In the genomic region with DNA sequence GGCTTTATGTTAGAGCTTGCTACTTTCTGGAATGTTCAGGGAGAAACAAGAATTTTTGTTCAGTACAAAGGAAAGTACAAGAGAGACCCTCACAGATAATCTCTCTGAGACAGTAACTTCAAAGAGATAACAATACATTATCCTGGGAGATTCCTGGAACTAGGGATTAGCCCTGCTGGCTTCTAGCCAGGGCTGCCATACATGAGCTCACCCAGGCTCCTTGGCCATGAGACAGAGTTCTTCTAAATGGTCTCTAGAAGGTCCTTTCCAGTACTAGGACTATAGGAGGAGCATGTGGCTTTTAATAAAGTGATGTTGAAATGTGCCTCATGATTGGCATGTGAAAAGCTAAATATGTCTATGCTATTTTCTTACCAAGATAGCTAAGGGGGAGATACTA, we compare ENCODE assay signal across 24 cellular contexts.
"Had no signal": no experiment of that assay in that cellular context is flagged by ENCODE, and none has a peak within 500 bp of the region (broad histone marks: within the 10 kb centered on the region; RNA-seq: fewer than 3 reads in every experiment).

No MANE protein-coding gene starts in this region.

- H3K36me3 ChIP-seq: right lobe of liver, transverse colon had no signal

- FAIRE-seq: endometrium, frontal cortex, TTC549 had no signal

- H3K27ac ChIP-seq: body of pancreas, right lobe of liver, skin epidermis had no signal

- H3K4me1 ChIP-seq: body of pancreas, right lobe of liver had no signal

- H3K4me3 ChIP-seq: body of pancreas, right lobe of liver, skin epidermis, transverse colon had no signal

- H3K4me1 Mint-ChIP-seq: stimulated activated effector memory CD8-positive, alpha-beta T cell treated with anti-CD3 and anti-CD28 coated beads, Interleukin-12 subunit alpha, Interleukin-12 subunit beta, amount 100 ng/mL, for 72 hours had no signal

- ATAC-seq: activated CD8-positive, alpha-beta T cell treated with anti-CD3 and anti-CD28 coated beads, Interleukin-2, amount 10 ng/mL, durations not matched to agents 7 days and 5 days; activated naive CD8-positive, alpha-beta T cell treated with anti-CD3 and anti-CD28 coated beads, Interleukin-2, amount 50 U/mL, for 24 hours; body of pancreas; left cardiac atrium; right lobe of liver; stimulated activated effector memory CD8-positive, alpha-beta T cell treated with anti-CD3 and anti-CD28 coated beads, Interleukin-12 subunit alpha, Interleukin-12 subunit beta, amount 100 ng/mL, for 72 hours; stimulated activated naive CD8-positive, alpha-beta T cell treated with anti-CD3 and anti-CD28 coated beads, Interleukin-15, amount 100 ng/mL, for 72 hours had no signal

- H3K27me3 Mint-ChIP-seq: naive B cell had no signal

- H3K36me3 Mint-ChIP-seq: naive B cell; stimulated activated effector memory CD8-positive, alpha-beta T cell treated with anti-CD3 and anti-CD28 coated beads, Interleukin-12 subunit alpha, Interleukin-12 subunit beta, amount 100 ng/mL, for 72 hours had no signal

- H3K27ac Mint-ChIP-seq: activated CD8-positive, alpha-beta T cell treated with anti-CD3 and anti-CD28 coated beads, Interleukin-2, amount 10 ng/mL, durations not matched to agents 7 days and 5 days; activated naive CD8-positive, alpha-beta T cell treated with anti-CD3 and anti-CD28 coated beads, Interleukin-2, amount 50 U/mL, for 24 hours; activated T-helper 1 cell treated with anti-CD3 and anti-CD28 coated beads, Interleukin-12 subunit alpha, Interleukin-12 subunit beta, Interleukin-2, Interleukin-4 antibody, amounts not matched to agents 30 ng/mL and 10 ng/mL and 1 ng/mL, durations not matched to agents 14 hours and 24 hours and 36 hours; stimulated activated effector memory CD8-positive, alpha-beta T cell treated with anti-CD3 and anti-CD28 coated beads, Interleukin-12 subunit alpha, Interleukin-12 subunit beta, amount 100 ng/mL, for 72 hours; stimulated activated naive CD8-positive, alpha-beta T cell treated with anti-CD3 and anti-CD28 coated beads, Interleukin-15, amount 100 ng/mL, for 72 hours had no signal

- H3K9me3 ChIP-seq: body of pancreas, right lobe of liver, transverse colon had no signal

- H3K9me3 Mint-ChIP-seq: activated naive CD8-positive, alpha-beta T cell treated with anti-CD3 and anti-CD28 coated beads, Interleukin-2, amount 50 U/mL, for 24 hours; activated T-helper 1 cell treated with anti-CD3 and anti-CD28 coated beads, Interleukin-12 subunit alpha, Interleukin-12 subunit beta, Interleukin-2, Interleukin-4 antibody, amounts not matched to agents 30 ng/mL and 10 ng/mL and 1 ng/mL, durations not matched to agents 14 hours and 24 hours and 36 hours; naive B cell; stimulated activated effector memory CD8-positive, alpha-beta T cell treated with anti-CD3 and anti-CD28 coated beads, Interleukin-12 subunit alpha, Interleukin-12 subunit beta, amount 100 ng/mL, for 72 hours; stimulated activated naive CD8-positive, alpha-beta T cell treated with anti-CD3 and anti-CD28 coated beads, Interleukin-15, amount 100 ng/mL, for 72 hours had no signal

- DNase-seq: activated CD4-positive, alpha-beta T cell treated with anti-CD3 and anti-CD28 coated beads for 1 hour; activated CD4-positive, alpha-beta T cell treated with anti-CD3 and anti-CD28 coated beads, Interleukin-2, amount 50 U/mL, for 1 hour; activated CD8-positive, alpha-beta T cell treated with anti-CD3 and anti-CD28 coated beads, Interleukin-2, amount 10 ng/mL, durations not matched to agents 7 days and 5 days; activated gamma-delta T cell; activated naive CD4-positive, alpha-beta T cell treated with anti-CD3 and anti-CD28 coated beads, Interleukin-2, amount 50 U/mL, for 16 hours; activated naive CD8-positive, alpha-beta T cell treated with anti-CD3 and anti-CD28 coated beads, Interleukin-2, amount 50 U/mL, for 24 hours; body of pancreas; effector CD4-positive, alpha-beta T cell; hypothalamus; islet precursor cell; left cardiac atrium; mesenchymal stem cell; naive B cell; nucleus accumbens; right lobe of liver; stimulated activated CD4-positive, alpha-beta T cell treated with anti-CD3 and anti-CD28 coated beads, Interleukin-2, amount 100 ng/mL, for 24 hours; stimulated activated naive CD8-positive, alpha-beta T cell treated with anti-CD3 and anti-CD28 coated beads, Interleukin-15, amount 100 ng/mL, for 72 hours; transverse colon had no signal

- H3K4me3 Mint-ChIP-seq: activated CD8-positive, alpha-beta T cell treated with anti-CD3 and anti-CD28 coated beads, Interleukin-2, amount 10 ng/mL, durations not matched to agents 7 days and 5 days; activated naive CD8-positive, alpha-beta T cell treated with anti-CD3 and anti-CD28 coated beads, Interleukin-2, amount 50 U/mL, for 24 hours; activated T-helper 1 cell treated with anti-CD3 and anti-CD28 coated beads, Interleukin-12 subunit alpha, Interleukin-12 subunit beta, Interleukin-2, Interleukin-4 antibody, amounts not matched to agents 30 ng/mL and 10 ng/mL and 1 ng/mL, durations not matched to agents 14 hours and 24 hours and 36 hours; naive B cell; stimulated activated effector memory CD8-positive, alpha-beta T cell treated with anti-CD3 and anti-CD28 coated beads, Interleukin-12 subunit alpha, Interleukin-12 subunit beta, amount 100 ng/mL, for 72 hours; stimulated activated naive CD8-positive, alpha-beta T cell treated with anti-CD3 and anti-CD28 coated beads, Interleukin-15, amount 100 ng/mL, for 72 hours had no signal

- H3K27me3 ChIP-seq: body of pancreas, right lobe of liver, transverse colon had no signal
